ENCODE assay signal across 10 cellular contexts in the genomic region with DNA sequence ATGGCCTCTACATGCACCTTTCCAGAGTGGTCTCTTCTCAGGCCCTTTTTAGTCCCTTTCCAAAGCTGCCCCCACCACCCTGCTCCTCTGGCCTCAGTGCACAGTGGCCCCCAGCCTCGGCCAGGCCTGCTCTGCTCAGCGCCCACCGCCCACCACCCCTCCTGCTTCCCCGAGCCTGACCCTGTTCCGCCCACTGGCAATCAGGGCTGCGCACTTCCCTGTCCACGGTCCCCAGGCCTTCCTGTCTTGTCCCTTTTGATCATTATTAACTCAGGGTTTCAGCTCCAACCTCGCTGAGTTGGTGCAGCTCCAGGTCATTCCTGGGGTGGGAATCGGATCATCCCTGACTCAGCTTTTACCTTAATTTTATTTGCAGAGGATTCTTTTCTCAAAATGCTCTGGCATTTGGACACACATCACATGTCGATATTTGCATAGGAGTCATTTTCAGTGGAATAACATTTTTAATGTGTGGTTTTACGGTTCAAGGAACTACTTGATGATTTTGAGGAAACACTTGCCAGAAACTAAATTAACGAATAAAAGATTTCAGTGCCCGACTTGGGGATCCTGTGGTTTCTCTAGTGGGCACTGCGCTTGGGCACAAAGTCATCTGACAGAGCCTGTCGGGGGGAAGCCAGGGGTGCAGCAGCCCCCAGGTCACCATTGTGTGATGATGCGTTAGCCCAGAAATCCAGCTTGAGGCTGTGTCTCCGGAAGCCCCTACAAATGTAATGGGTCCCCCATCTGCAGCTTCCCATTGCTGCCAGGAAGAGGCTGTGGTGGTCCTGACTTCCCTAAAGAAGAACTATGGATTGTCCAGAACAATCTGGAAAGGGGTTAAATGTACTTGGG. TPM values are rescaled to one million over a fixed set of nuclear protein-coding genes. Genes with fewer than 3 reads are reported as not detected.
DNase-seq lines count a peak whose midpoint lies in the region; ATAC-seq, FAIRE-seq and TF ChIP-seq lines count a peak whose summit lies in the region.
"Had no signal": no experiment of that assay in that cellular context is flagged by ENCODE, and none has a peak within 500 bp of the region (broad histone marks: within the 10 kb centered on the region; RNA-seq: fewer than 3 reads in every experiment).

No MANE protein-coding gene starts in this region.

- no peak overlapping the region for H3K4me3 ChIP-seq in HEK293 (ENCODE audit: low read depth, low read length)
- H3K4me3 ChIP-seq in CD4-positive, alpha-beta memory T cell (ENCODE audit: low read length in 2 of 2), result no peak overlapping the region
- H3K4me3 ChIP-seq: body of pancreas had no signal

- peaks cover 0 to 7% of the 10 kb centered on the region in 2 donors for H3K36me3 Mint-ChIP-seq in CD4-positive, alpha-beta memory T cell

- ATAC-seq in GM18861 (IDR thresholded peaks at IDR 0.05; ENCODE audit: unreplicated experiment) (no peak), omental fat pad (ENCODE audit: low FRiP score) (no peak), HG02852 (IDR thresholded peaks at IDR 0.05; ENCODE audit: unreplicated experiment) (no peak)

- no peaks in the 10 kb centered on the region for H3K4me1 ChIP-seq in HEK293 (ENCODE audit: control insufficient read depth, insufficient read depth, low read length)
- H3K4me1 ChIP-seq in CD4-positive, alpha-beta memory T cell (ENCODE audit: insufficient read depth, low read length), result no peaks in the 10 kb centered on the region

- POLR2A ChIA-PET in HEK293 (lab: Yijun Ruan, JAX), result interaction anchor here (0.5 to 2.1 kb wide), 4 partner anchors 20 to 231 kb away, joined by 4 to 12 read pairs (median 5); a partner anchor contains a TSS
- POLR2A ChIA-PET in CD4-positive, alpha-beta memory T cell (lab: Charles Lee; ENCODE audit: partially characterized antibody), result no interaction called here

- no peaks in the 10 kb centered on the region for H3K9me3 ChIP-seq in HEK293 (ENCODE audit: control insufficient read depth, insufficient read depth, low read depth, low read length)
- H3K9me3 ChIP-seq in CD4-positive, alpha-beta memory T cell (ENCODE audit: control insufficient read depth in 1 of 2, low read length in 2 of 2), result no peaks in the 10 kb centered on the region
- H3K9me3 ChIP-seq: body of pancreas had no signal

- H3K9me3 Mint-ChIP-seq in CD4-positive, alpha-beta memory T cell, result no peaks in the 10 kb centered on the region
- H3K9me3 Mint-ChIP-seq: T-cell had no signal

- no peak overlapping the region for H3K4me3 Mint-ChIP-seq in CD4-positive, alpha-beta memory T cell
- H3K4me3 Mint-ChIP-seq: T-cell had no signal

- H3K4me1 Mint-ChIP-seq in CD4-positive, alpha-beta memory T cell, result peaks cover 0 to under 1% (median 0%) of the 10 kb centered on the region in 4 donors

- CTCF ChIA-PET in HEK293 (lab: Yijun Ruan, JAX), result interaction anchor here (0.5 to 0.7 kb wide), 5 partner anchors 9 to 589 kb away, joined by 3 to 5 read pairs (median 3); no protein-coding TSS in a partner anchor
- CTCF ChIA-PET in CD4-positive, alpha-beta memory T cell (lab: Charles Lee; ENCODE audit: partially characterized antibody), result no interaction called here

- TF ChIP-seq CTCF in D721Med (IDR thresholded peaks at IDR 0.05; ENCODE audit: insufficient read depth, missing control alignments) (no peak), HEK293 (tag by site-specific recombination; IDR thresholded peaks at IDR 0.05) (no peak), omental fat pad (IDR thresholded peaks at IDR 0.05) (no peak)

- no peaks in the 10 kb centered on the region for H3K27me3 ChIP-seq in CD4-positive, alpha-beta memory T cell (ENCODE audit: insufficient read depth, low read length)
- H3K27me3 ChIP-seq: body of pancreas had no signal

- intact Hi-C loops in CD4-positive, alpha-beta memory T cell (cut with micrococcal nuclease), result no loop called here

- no peaks in the 10 kb centered on the region for H3K27me3 Mint-ChIP-seq in CD4-positive, alpha-beta memory T cell
- H3K27me3 Mint-ChIP-seq: T-cell had no signal

- H3K36me3 ChIP-seq in HEK293 (ENCODE audit: control insufficient read depth in 2 of 2, insufficient read depth in 1 of 2, low read length in 2 of 2), result peaks cover 0 to 6% of the 10 kb centered on the region in 2 experiments; a peak in 1 of 3 replicates
- H3K36me3 ChIP-seq in CD4-positive, alpha-beta memory T cell (ENCODE audit: insufficient read depth, low read length), result no peaks in the 10 kb centered on the region

- DNase-seq in D721Med (ENCODE audit: insufficient read length, low spot score) (peak; percentile 31), mesenteric fat pad (ENCODE audit: low spot score) (peak; percentile 72), omental fat pad (ENCODE audit: low spot score) (no peak)
- DNase-seq in activated CD8-positive, alpha-beta memory T cell treated with anti-CD3 and anti-CD28 coated beads, Interleukin-2, amount 50 U/mL, for 4 hours, result peak; percentile 8
- DNase-seq in CD4-positive, alpha-beta memory T cell, result no peak

- peak overlapping the region in 2 of 7 donors; percentile 22 to 27 for H3K27ac Mint-ChIP-seq in CD4-positive, alpha-beta memory T cell
- H3K27ac Mint-ChIP-seq: T-cell had no signal

- H3K27ac ChIP-seq in HEK293 (ENCODE audit: extremely low read depth, low read depth, low read length), result no peak overlapping the region
- H3K27ac ChIP-seq in CD4-positive, alpha-beta memory T cell (ENCODE audit: low read depth, low read length), result no peak overlapping the region

- FAIRE-seq in D721Med (lab: Jason Lieb, UNC), result no peak

TF ChIP-seq in HEK293, 187 proteins besides CTCF, POLR2A, EP300 and RAD21:
- TF ChIP-seq, protein P1, sequence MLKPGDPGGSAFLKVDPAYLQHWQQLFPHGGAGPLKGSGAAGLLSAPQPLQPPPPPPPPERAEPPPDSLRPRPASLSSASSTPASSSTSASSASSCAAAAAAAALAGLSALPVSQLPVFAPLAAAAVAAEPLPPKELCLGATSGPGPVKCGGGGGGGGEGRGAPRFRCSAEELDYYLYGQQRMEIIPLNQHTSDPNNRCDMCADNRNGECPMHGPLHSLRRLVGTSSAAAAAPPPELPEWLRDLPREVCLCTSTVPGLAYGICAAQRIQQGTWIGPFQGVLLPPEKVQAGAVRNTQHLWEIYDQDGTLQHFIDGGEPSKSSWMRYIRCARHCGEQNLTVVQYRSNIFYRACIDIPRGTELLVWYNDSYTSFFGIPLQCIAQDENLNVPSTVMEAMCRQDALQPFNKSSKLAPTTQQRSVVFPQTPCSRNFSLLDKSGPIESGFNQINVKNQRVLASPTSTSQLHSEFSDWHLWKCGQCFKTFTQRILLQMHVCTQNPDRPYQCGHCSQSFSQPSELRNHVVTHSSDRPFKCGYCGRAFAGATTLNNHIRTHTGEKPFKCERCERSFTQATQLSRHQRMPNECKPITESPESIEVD (tag by site-specific recombination; IDR thresholded peaks at IDR 0.05), result no peak
- TF ChIP-seq SP7 (tag by site-specific recombination; IDR thresholded peaks at IDR 0.05) (0 out of 2 replicates have a peak, but pooled peaks have one; percentile 14), ZNF510 (tag by site-specific recombination; IDR thresholded peaks at IDR 0.05; ENCODE audit: insufficient replicate concordance) (no peak)
- TF ChIP-seq, protein P2, sequence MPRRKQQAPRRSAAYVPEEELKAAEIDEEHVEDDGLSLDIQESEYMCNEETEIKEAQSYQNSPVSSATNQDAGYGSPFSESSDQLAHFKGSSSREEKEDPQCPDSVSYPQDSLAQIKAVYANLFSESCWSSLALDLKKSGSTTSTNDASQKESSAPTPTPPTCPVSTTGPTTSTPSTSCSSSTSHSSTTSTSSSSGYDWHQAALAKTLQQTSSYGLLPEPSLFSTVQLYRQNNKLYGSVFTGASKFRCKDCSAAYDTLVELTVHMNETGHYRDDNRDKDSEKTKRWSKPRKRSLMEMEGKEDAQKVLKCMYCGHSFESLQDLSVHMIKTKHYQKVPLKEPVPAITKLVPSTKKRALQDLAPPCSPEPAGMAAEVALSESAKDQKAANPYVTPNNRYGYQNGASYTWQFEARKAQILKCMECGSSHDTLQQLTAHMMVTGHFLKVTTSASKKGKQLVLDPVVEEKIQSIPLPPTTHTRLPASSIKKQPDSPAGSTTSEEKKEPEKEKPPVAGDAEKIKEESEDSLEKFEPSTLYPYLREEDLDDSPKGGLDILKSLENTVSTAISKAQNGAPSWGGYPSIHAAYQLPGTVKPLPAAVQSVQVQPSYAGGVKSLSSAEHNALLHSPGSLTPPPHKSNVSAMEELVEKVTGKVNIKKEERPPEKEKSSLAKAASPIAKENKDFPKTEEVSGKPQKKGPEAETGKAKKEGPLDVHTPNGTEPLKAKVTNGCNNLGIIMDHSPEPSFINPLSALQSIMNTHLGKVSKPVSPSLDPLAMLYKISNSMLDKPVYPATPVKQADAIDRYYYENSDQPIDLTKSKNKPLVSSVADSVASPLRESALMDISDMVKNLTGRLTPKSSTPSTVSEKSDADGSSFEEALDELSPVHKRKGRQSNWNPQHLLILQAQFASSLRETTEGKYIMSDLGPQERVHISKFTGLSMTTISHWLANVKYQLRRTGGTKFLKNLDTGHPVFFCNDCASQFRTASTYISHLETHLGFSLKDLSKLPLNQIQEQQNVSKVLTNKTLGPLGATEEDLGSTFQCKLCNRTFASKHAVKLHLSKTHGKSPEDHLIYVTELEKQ (tag by site-specific recombination; IDR thresholded peaks at IDR 0.05; ENCODE audit: borderline replicate concordance), result no peak

RNA-seq across cellular contexts. Expression of a gene that starts 1.1 kb away (rescaled TPM):
- total RNA-seq in mesenteric fat pad (0.48 TPM), omental fat pad (under 1 TPM; 0.19 to 0.47 (median 0.25) TPM)
- total RNA-seq in CD4-positive, alpha-beta memory T cell, result under 1 TPM; 0.28 to 0.41 TPM
- polyA plus RNA-seq in CD4-positive, alpha-beta memory T cell, result not detected
- total RNA-seq: body of pancreas had no signal

RNA-seq across cellular contexts. Expression of a gene that starts 38.3 kb away (rescaled TPM):
- total RNA-seq in mesenteric fat pad (13.6 TPM), omental fat pad (10 to 100 TPM in 3 of 4 donors, 1 to 10 TPM in 1; 7.3 to 15.8 (median 12.5) TPM)
- 10 to 100 TPM; 35.9 to 37.9 TPM for total RNA-seq in CD4-positive, alpha-beta memory T cell
- 10 to 100 TPM; 17.7 to 18.9 TPM for polyA plus RNA-seq in CD4-positive, alpha-beta memory T cell

RNA-seq across cellular contexts. Expression of a gene that starts 39.4 kb away (rescaled TPM):
- total RNA-seq in mesenteric fat pad, result 4.4 TPM
- 1 to 10 TPM in 1 of 4 donors, under 1 TPM in 3; 0.28 to 1.6 (median 0.57) TPM for total RNA-seq in omental fat pad
- not detected for total RNA-seq in CD4-positive, alpha-beta memory T cell
- not detected for polyA plus RNA-seq in CD4-positive, alpha-beta memory T cell
- total RNA-seq: T-cell had no signal

RNA-seq across cellular contexts. Expression of a gene that starts 59.7 kb away (rescaled TPM):
- total RNA-seq in mesenteric fat pad (1.5 TPM), omental fat pad (1 to 10 TPM in 2 of 4 donors, not detected in 2; 1.1 to 1.9 TPM)
- total RNA-seq in CD4-positive, alpha-beta memory T cell, result not detected
- not detected for polyA plus RNA-seq in CD4-positive, alpha-beta memory T cell
- total RNA-seq: T-cell had no signal

Comparison
In these comparisons a context has a peak if more than half of its experiments do, and no peak if none do; other contexts are left out.
1. DNase-seq: peak in D721Med (single experiment), activated CD8-positive, alpha-beta memory T cell treated with anti-CD3 and anti-CD28 coated beads, Interleukin-2, amount 50 U/mL, for 4 hours (single experiment) and mesenteric fat pad (single experiment); none in omental fat pad (single experiment) and CD4-positive, alpha-beta memory T cell (0 of 5).